Comparison of ENCODE assay signal across 19 cellular contexts in the genomic region with DNA sequence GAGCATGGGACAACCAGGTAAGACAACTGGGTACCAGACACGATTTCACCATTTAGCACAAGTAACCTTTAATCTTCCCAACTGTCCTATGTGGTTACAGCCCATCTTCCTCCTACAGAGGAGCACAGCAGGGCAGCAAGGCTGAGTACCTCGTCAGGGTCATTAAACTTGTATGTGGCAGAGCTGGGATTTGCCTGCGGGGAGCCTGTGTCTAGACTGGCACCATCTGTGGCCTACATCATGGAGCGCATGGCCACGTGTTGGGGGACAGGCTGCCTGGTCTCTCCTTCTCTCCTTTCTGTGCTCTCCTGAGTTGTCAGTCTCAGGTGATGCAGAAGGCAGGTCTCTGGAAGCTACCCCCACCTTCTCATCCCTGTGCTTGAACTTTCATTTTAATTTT. TPM values are rescaled to one million over a fixed set of nuclear protein-coding genes. Genes with fewer than 3 reads are reported as not detected.
A peak's percentile ranks its signal among the peaks of the same experiment; 100 is the strongest.
DNase-seq lines count a peak whose midpoint lies in the region; ATAC-seq and TF ChIP-seq lines count a peak whose summit lies in the region.
"Had no signal": no experiment of that assay in that cellular context is flagged by ENCODE, and none has a peak within 500 bp of the region (broad histone marks: within the 10 kb centered on the region; RNA-seq: fewer than 3 reads in every experiment).

No MANE protein-coding gene starts in this region.

- H3K27me3 Mint-ChIP-seq in T-cell: no peaks in the 10 kb centered on the region
- H3K27me3 Mint-ChIP-seq: activated T-cell treated with anti-CD3 and anti-CD28 coated beads, Interleukin-2, amount 50 U/mL, for 24 hours; CD4-positive, CD25-positive, alpha-beta regulatory T cell; naive B cell; stimulated activated naive CD8-positive, alpha-beta T cell treated with anti-CD3 and anti-CD28 coated beads, Interleukin-15, Interleukin-2, amounts not matched to agents 100 ng/mL and 50 ng/mL, for 24 hours had no signal

- H3K4me2 ChIP-seq in GM23248 (ENCODE audit: unreplicated experiment): peak overlapping the region; percentile 80
- H3K4me2 ChIP-seq: GM23338 had no signal

- CTCF ChIA-PET in T-cell (lab: Charles Lee): no interaction called here

- in situ Hi-C loops in GM23248 (cut with MboI): no loop called here

- WGBS in GM23248 (ENCODE audit: low coverage in 1 of 2, low lambda C conversion rate in 2 of 2, missing lambda C conversion rate in 2 of 2), 2 experiments: 73 to 80% methylated on average over 5 of the region's 5 CpGs
- 86 to 94% (median 93%) methylated on average over 5 of the region's 5 CpGs for WGBS in ovary, 3 donors

- H3K27me3 ChIP-seq in GM23248 (replicated peaks; ENCODE audit: insufficient read depth): no peaks in the 10 kb centered on the region
- H3K27me3 ChIP-seq in rectal smooth muscle tissue (ENCODE audit: control insufficient read depth, insufficient read depth, low read length): peaks cover 3% of the 10 kb centered on the region
- no peaks in the 10 kb centered on the region for H3K27me3 ChIP-seq in ovary
- H3K27me3 ChIP-seq: foreskin keratinocyte, right lobe of liver had no signal

- DNase-seq in GM23248 (no peak), NCI-H2171 (lab: John Stamatoyannopoulos, UW) (peak; percentile 51), ecto neural progenitor cell (ENCODE audit: low spot score) (peak; percentile 41), ovary (no peak), T-cell (no peak)
- DNase-seq: activated T-cell treated with anti-CD3 and anti-CD28 coated beads, Interleukin-2, amount 50 U/mL, for 24 hours; CD4-positive, CD25-positive, alpha-beta regulatory T cell; foreskin keratinocyte; GDM1; KG1; naive B cell; NCI-H146 had no signal

- H3K27ac ChIP-seq in GM23248 (peak overlapping the region; percentile 81), rectal smooth muscle tissue (ENCODE audit: low read depth, low read length) (peak overlapping the region; percentile 6), ovary (peak overlapping the region in 1 of 2 donors; percentile 37)
- H3K27ac ChIP-seq: foreskin keratinocyte had no signal

- H3K4me3 Mint-ChIP-seq in T-cell: no peak overlapping the region
- H3K4me3 Mint-ChIP-seq: activated T-cell treated with anti-CD3 and anti-CD28 coated beads, Interleukin-2, amount 50 U/mL, for 24 hours; CD4-positive, CD25-positive, alpha-beta regulatory T cell; GM23338; naive B cell; stimulated activated naive CD8-positive, alpha-beta T cell treated with anti-CD3 and anti-CD28 coated beads, Interleukin-15, Interleukin-2, amounts not matched to agents 100 ng/mL and 50 ng/mL, for 24 hours had no signal

- POLR2A ChIA-PET in T-cell (lab: Charles Lee): no interaction called here

- ATAC-seq in GM18519 (IDR thresholded peaks at IDR 0.05; ENCODE audit: low FRiP score, unreplicated experiment): no peak
- ATAC-seq in T-cell (replicated peaks in 1 of 4): no peak
- no peak for ATAC-seq in HG02870 (IDR thresholded peaks at IDR 0.05; ENCODE audit: unreplicated experiment)
- ATAC-seq: foreskin keratinocyte, GM23338 had no signal

- H3K9me2 ChIP-seq in GM23248 (ENCODE audit: insufficient read depth): no peaks in the 10 kb centered on the region

- peaks cover 26% of the 10 kb centered on the region for H3F3A ChIP-seq in GM23248 (ENCODE audit: insufficient read depth)

- no peaks in the 10 kb centered on the region for H3K79me2 ChIP-seq in GM23248 (ENCODE audit: insufficient read depth)

- H2AFZ ChIP-seq in GM23248: no peak overlapping the region
- H2AFZ ChIP-seq: GM23338 had no signal

- H3K9ac ChIP-seq in GM23248 (no peak overlapping the region), rectal smooth muscle tissue (ENCODE audit: low read length) (no peak overlapping the region)

- no peak overlapping the region for H3K4me3 ChIP-seq in GM23248
- no peak overlapping the region for H3K4me3 ChIP-seq in rectal smooth muscle tissue (ENCODE audit: low read length)
- H3K4me3 ChIP-seq in ovary: no peak overlapping the region
- H3K4me3 ChIP-seq: GM23338, right lobe of liver had no signal

- no peaks in the 10 kb centered on the region for H3K36me3 Mint-ChIP-seq in T-cell
- H3K36me3 Mint-ChIP-seq: naive B cell had no signal

- no peak for TF ChIP-seq EP300 in ovary (IDR thresholded peaks at IDR 0.05)

- no peak for TF ChIP-seq POLR2A in ovary (IDR thresholded peaks at IDR 0.05)

- H3K27ac Mint-ChIP-seq in T-cell: no peak overlapping the region
- H3K27ac Mint-ChIP-seq: activated T-cell treated with anti-CD3 and anti-CD28 coated beads, Interleukin-2, amount 50 U/mL, for 24 hours; GM23338; stimulated activated naive CD8-positive, alpha-beta T cell treated with anti-CD3 and anti-CD28 coated beads, Interleukin-15, Interleukin-2, amounts not matched to agents 100 ng/mL and 50 ng/mL, for 24 hours had no signal

- intact Hi-C loops in ovary (cut with DNase I): loop anchor here in 2 of 4 donors (5.0 to 10.0 kb wide), 3 partner anchors 75 to 272 kb away; no protein-coding TSS in a partner anchor

- no peak for TF ChIP-seq CTCF in ovary (IDR thresholded peaks at IDR 0.05)

- H3K9me3 Mint-ChIP-seq in T-cell: no peaks in the 10 kb centered on the region
- H3K9me3 Mint-ChIP-seq: activated T-cell treated with anti-CD3 and anti-CD28 coated beads, Interleukin-2, amount 50 U/mL, for 24 hours; GM23338; naive B cell; stimulated activated naive CD8-positive, alpha-beta T cell treated with anti-CD3 and anti-CD28 coated beads, Interleukin-15, Interleukin-2, amounts not matched to agents 100 ng/mL and 50 ng/mL, for 24 hours had no signal

- H4K20me1 ChIP-seq in GM23248 (ENCODE audit: insufficient read depth): no peaks in the 10 kb centered on the region

- H3K36me3 ChIP-seq in GM23248 (ENCODE audit: low read depth) (no peaks in the 10 kb centered on the region), rectal smooth muscle tissue (ENCODE audit: control insufficient read depth, insufficient read depth, low read length) (no peaks in the 10 kb centered on the region), ovary (no peaks in the 10 kb centered on the region)
- H3K36me3 ChIP-seq: right lobe of liver had no signal

- H3K9me3 ChIP-seq in GM23248 (ENCODE audit: low read depth): no peaks in the 10 kb centered on the region
- H3K9me3 ChIP-seq in ovary: no peaks in the 10 kb centered on the region
- H3K9me3 ChIP-seq: right lobe of liver had no signal

- peaks cover 35% of the 10 kb centered on the region for H3K4me1 ChIP-seq in GM23248 (ENCODE audit: insufficient read depth)
- peaks cover 22% of the 10 kb centered on the region for H3K4me1 ChIP-seq in rectal smooth muscle tissue (ENCODE audit: control insufficient read depth, insufficient read depth, low read length)
- H3K4me1 ChIP-seq in ovary (ENCODE audit: insufficient read depth): peaks cover 19% of the 10 kb centered on the region
- H3K4me1 ChIP-seq: foreskin keratinocyte had no signal

- peaks cover 23 to 34% (median 24%) of the 10 kb centered on the region in 3 donors for H3K4me1 Mint-ChIP-seq in T-cell

RNA-seq across cellular contexts. Expression of a gene that starts 32.2 kb away (rescaled TPM):
- total RNA-seq in GM23248 (2014; rRNA removed; shearing (Covaris generic)): not detected in 2 replicates
- polyA plus RNA-seq in GM23248 (2016; fragmentation: Nextera tagmentation; extraction: Ambion mirVana) (not detected in 2 replicates), ovary (under 1 TPM in 1 of 2 donors, not detected in 1; 0.04 TPM)
- total RNA-seq in ovary (under 1 TPM in 2 of 7 donors, not detected in 5; 0.37 to 0.48 TPM), T-cell (under 1 TPM in 3 of 5 donors, not detected in 2; 0.13 to 0.50 (median 0.37) TPM)
- total RNA-seq: foreskin keratinocyte, kidney epithelial cell had no signal
- polyA plus RNA-seq: CD4-positive, CD25-positive, alpha-beta regulatory T cell; foreskin keratinocyte had no signal

RNA-seq across cellular contexts. Expression of a gene that starts 55.6 kb away (rescaled TPM):
- 55.3 and 74.7 TPM in 2 replicates for total RNA-seq in GM23248 (2014; rRNA removed; shearing (Covaris generic))
- polyA plus RNA-seq in GM23248 (2016; fragmentation: Nextera tagmentation; extraction: Ambion mirVana) (52.9 and 58.0 TPM in 2 replicates), ovary (10 to 100 TPM; 20.7 to 26.0 TPM)
- total RNA-seq in ovary (10 to 100 TPM; 37.4 to 60.8 (median 51.7) TPM), T-cell (10 to 100 TPM; 43.0 to 79.8 (median 60.7) TPM)

RNA-seq across cellular contexts. Expression of a gene that starts 58.0 kb away (rescaled TPM):
- total RNA-seq in GM23248 (2014; rRNA removed; shearing (Covaris generic)): 27.8 and 43.9 TPM in 2 replicates
- 26.9 and 27.2 TPM in 2 replicates for polyA plus RNA-seq in GM23248 (2016; fragmentation: Nextera tagmentation; extraction: Ambion mirVana)
- total RNA-seq in ovary: 10 to 100 TPM in 5 of 7 donors, 1 to 10 TPM in 2; 6.0 to 22.9 (median 13.3) TPM
- 10 to 100 TPM in 1 of 2 donors, 1 to 10 TPM in 1; 2.1 to 12.1 TPM for polyA plus RNA-seq in ovary
- 10 to 100 TPM in 3 of 5 donors, 1 to 10 TPM in 2; 5.1 to 13.4 (median 12.0) TPM for total RNA-seq in T-cell

Comparison
In these comparisons a context has a peak if more than half of its experiments do, and no peak if none do; other contexts are left out.
1. DNase-seq: peak in NCI-H2171 (single experiment) and ecto neural progenitor cell (single experiment); none in GM23248 (single experiment), ovary (0 of 5) and T-cell (0 of 34).